Comparison of ENCODE assay signal across 1 cellular context in genomic region chr1:6499318-6499717, GRCh38.
TF ChIP-seq lines count a peak whose summit lies in the region.

No MANE protein-coding gene starts in this region.

TF ChIP-seq in WTC11, 78 proteins besides CTCF, POLR2A, EP300 and RAD21 (continued from another document):
- TF ChIP-seq, protein P1, sequence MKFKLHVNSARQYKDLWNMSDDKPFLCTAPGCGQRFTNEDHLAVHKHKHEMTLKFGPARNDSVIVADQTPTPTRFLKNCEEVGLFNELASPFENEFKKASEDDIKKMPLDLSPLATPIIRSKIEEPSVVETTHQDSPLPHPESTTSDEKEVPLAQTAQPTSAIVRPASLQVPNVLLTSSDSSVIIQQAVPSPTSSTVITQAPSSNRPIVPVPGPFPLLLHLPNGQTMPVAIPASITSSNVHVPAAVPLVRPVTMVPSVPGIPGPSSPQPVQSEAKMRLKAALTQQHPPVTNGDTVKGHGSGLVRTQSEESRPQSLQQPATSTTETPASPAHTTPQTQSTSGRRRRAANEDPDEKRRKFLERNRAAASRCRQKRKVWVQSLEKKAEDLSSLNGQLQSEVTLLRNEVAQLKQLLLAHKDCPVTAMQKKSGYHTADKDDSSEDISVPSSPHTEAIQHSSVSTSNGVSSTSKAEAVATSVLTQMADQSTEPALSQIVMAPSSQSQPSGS (CRISPR knock-in tag; IDR thresholded peaks at IDR 0.05; ENCODE audit: borderline replicate concordance, low read depth), result no peak
- no peak for TF ChIP-seq CBFB (CRISPR knock-in tag; IDR thresholded peaks at IDR 0.05; ENCODE audit: low read depth)
